Comparison of ENCODE assay signal across 8 cellular contexts in the genomic region with DNA sequence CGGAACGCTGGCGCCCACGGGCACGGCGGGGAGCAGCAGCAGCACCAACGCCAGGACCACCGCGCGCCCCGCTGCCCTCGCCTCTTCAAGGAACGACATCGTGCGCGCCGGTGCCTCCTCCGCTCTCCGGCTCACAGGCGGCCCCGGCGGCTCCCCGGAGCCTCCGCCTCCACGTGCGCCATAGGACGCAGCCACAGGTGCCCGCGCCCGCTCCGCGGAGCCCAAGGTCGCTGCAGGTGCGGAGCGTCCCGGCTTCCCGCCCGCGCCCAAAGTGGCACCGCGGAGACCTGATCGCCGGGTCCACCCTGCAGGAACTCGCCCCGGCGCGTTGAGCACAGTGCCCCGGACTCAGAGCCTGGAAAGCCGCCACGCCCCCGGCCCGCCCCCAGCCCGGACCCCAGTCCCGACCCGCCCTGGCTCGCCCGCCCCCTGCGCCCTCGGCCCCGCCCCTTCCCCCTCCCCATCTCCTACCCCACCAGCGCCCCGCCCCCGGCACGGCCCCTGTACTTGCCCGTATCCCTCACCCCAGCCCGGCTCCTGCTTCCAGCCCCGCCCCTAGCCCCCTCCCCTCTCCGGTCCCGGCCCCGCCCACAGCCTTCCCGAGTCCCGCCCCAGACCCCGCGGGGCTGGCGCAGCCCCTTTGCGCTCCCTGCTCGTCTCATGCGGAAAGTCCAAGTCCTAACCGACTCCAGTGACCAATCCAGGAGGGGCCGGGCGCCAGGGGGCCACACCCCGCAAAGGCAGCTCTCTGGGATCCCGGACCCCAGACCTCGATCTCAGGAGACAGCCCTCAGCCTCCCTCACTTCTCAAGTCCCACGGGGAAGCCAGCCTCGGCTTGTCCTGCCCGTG. TPM values are rescaled to one million over a fixed set of nuclear protein-coding genes. Genes with fewer than 3 reads are reported as not detected.
DNase-seq lines count a peak whose midpoint lies in the region; ATAC-seq and TF ChIP-seq lines count a peak whose summit lies in the region.

Gene MEGF6, minus strand, starts transcription at position 339 of the 850 bp plus-strand sequence. Its CDS starts 240 bp downstream, at position 99.

- no peak within 1 kb of the TSS for H3K27ac Mint-ChIP-seq in activated CD4-positive, alpha-beta T cell treated with anti-CD3 and anti-CD28 coated beads, Interleukin-2, amount 10 ng/mL, durations not matched to agents 24 days and 14 days
- no peak within 1 kb of the TSS for H3K27ac Mint-ChIP-seq in dendritic cell treated with granulocyte-macrophage colony-stimulating factor and Interleukin-4, amounts not matched to agents 40 ng/mL and 50 ng/mL, for 4 days
- H3K27ac Mint-ChIP-seq in mesothelial cell of epicardium: peak within 1 kb of the TSS; percentile 97

- no peaks in the 10 kb centered on the region for H3K4me1 ChIP-seq in BE2C

- no peaks in the 10 kb centered on the region for H3K9me3 ChIP-seq in BE2C

- intact Hi-C loops in activated CD4-positive, alpha-beta T cell treated with anti-CD3 and anti-CD28 coated beads, Interleukin-2, amount 10 ng/mL, durations not matched to agents 24 days and 14 days (cut with micrococcal nuclease): no loop called here
- intact Hi-C loops in dendritic cell treated with granulocyte-macrophage colony-stimulating factor and Interleukin-4, amounts not matched to agents 40 ng/mL and 50 ng/mL, for 4 days (cut with micrococcal nuclease): no loop called here

- peaks cover 20% of the 10 kb centered on the region for H3K27me3 Mint-ChIP-seq in activated CD4-positive, alpha-beta T cell treated with anti-CD3 and anti-CD28 coated beads, Interleukin-2, amount 10 ng/mL, durations not matched to agents 24 days and 14 days
- H3K27me3 Mint-ChIP-seq in dendritic cell treated with granulocyte-macrophage colony-stimulating factor and Interleukin-4, amounts not matched to agents 40 ng/mL and 50 ng/mL, for 4 days: peaks cover 52% of the 10 kb centered on the region
- H3K27me3 Mint-ChIP-seq in mesothelial cell of epicardium (ENCODE audit: low read depth): no peaks in the 10 kb centered on the region

- no peak for ATAC-seq in HG02852 (IDR thresholded peaks at IDR 0.05; ENCODE audit: unreplicated experiment)
- ATAC-seq in HG02610 (IDR thresholded peaks at IDR 0.05; ENCODE audit: unreplicated experiment): no peak

- DNase-seq in BE2C (peak; percentile 91), LNCaP clone FGC (ENCODE audit: low read depth) (no peak), mesothelial cell of epicardium (ENCODE audit: low spot score in 2 of 2, unreplicated experiment in 2 of 2) (peak; percentile 94 to 98)
- DNase-seq in activated CD4-positive, alpha-beta T cell treated with anti-CD3 and anti-CD28 coated beads, Interleukin-2, amount 10 ng/mL, durations not matched to agents 24 days and 14 days: peak; percentile 67
- peak; percentile 67 for DNase-seq in stimulated activated CD8-positive, alpha-beta memory T cell treated with anti-CD3 and anti-CD28 coated beads, Interleukin-4, amount 100 ng/mL, for 24 hours (ENCODE audit: low read depth)

- H3K36me3 Mint-ChIP-seq in activated CD4-positive, alpha-beta T cell treated with anti-CD3 and anti-CD28 coated beads, Interleukin-2, amount 10 ng/mL, durations not matched to agents 24 days and 14 days (ENCODE audit: low read depth): no peaks in the 10 kb centered on the region
- H3K36me3 Mint-ChIP-seq in dendritic cell treated with granulocyte-macrophage colony-stimulating factor and Interleukin-4, amounts not matched to agents 40 ng/mL and 50 ng/mL, for 4 days (ENCODE audit: low read depth): no peaks in the 10 kb centered on the region
- no peaks in the 10 kb centered on the region for H3K36me3 Mint-ChIP-seq in mesothelial cell of epicardium

- H3K36me3 ChIP-seq in BE2C: no peaks in the 10 kb centered on the region

- H3K4me3 Mint-ChIP-seq in activated CD4-positive, alpha-beta T cell treated with anti-CD3 and anti-CD28 coated beads, Interleukin-2, amount 10 ng/mL, durations not matched to agents 24 days and 14 days: peak within 1 kb of the TSS; percentile 71
- H3K4me3 Mint-ChIP-seq in dendritic cell treated with granulocyte-macrophage colony-stimulating factor and Interleukin-4, amounts not matched to agents 40 ng/mL and 50 ng/mL, for 4 days: peak within 1 kb of the TSS; percentile 79
- H3K4me3 Mint-ChIP-seq in mesothelial cell of epicardium: peak within 1 kb of the TSS; percentile 92

- H3K27me3 ChIP-seq in BE2C: no peaks in the 10 kb centered on the region

- H3K9me3 Mint-ChIP-seq in activated CD4-positive, alpha-beta T cell treated with anti-CD3 and anti-CD28 coated beads, Interleukin-2, amount 10 ng/mL, durations not matched to agents 24 days and 14 days: no peaks in the 10 kb centered on the region
- no peaks in the 10 kb centered on the region for H3K9me3 Mint-ChIP-seq in dendritic cell treated with granulocyte-macrophage colony-stimulating factor and Interleukin-4, amounts not matched to agents 40 ng/mL and 50 ng/mL, for 4 days
- H3K9me3 Mint-ChIP-seq in mesothelial cell of epicardium: no peaks in the 10 kb centered on the region

- H3K4me3 ChIP-seq in BE2C (ENCODE audit: low read depth, low read length) (peak within 1 kb of the TSS; percentile 32), LNCaP clone FGC (ENCODE audit: low read depth, low read length) (peak within 1 kb of the TSS; percentile 46)

- no peaks in the 10 kb centered on the region for H3K4me1 Mint-ChIP-seq in activated CD4-positive, alpha-beta T cell treated with anti-CD3 and anti-CD28 coated beads, Interleukin-2, amount 10 ng/mL, durations not matched to agents 24 days and 14 days
- peaks cover 26% of the 10 kb centered on the region for H3K4me1 Mint-ChIP-seq in dendritic cell treated with granulocyte-macrophage colony-stimulating factor and Interleukin-4, amounts not matched to agents 40 ng/mL and 50 ng/mL, for 4 days (ENCODE audit: low read depth)
- H3K4me1 Mint-ChIP-seq in mesothelial cell of epicardium: peaks cover 72% of the 10 kb centered on the region

- TF ChIP-seq CTCF in BE2C (IDR thresholded peaks at IDR 0.05; ENCODE audit: low read depth, low read length): no peak
- no peak for TF ChIP-seq CTCF in LNCaP clone FGC (IDR thresholded peaks at IDR 0.05; ENCODE audit: control insufficient read depth, extremely low read depth, insufficient read depth)
- TF ChIP-seq CTCF in mesothelial cell of epicardium (IDR thresholded peaks at IDR 0.05; ENCODE audit: unreplicated experiment): no peak

RNA-seq across cellular contexts. Expression of gene MEGF6, which starts in this region (rescaled TPM):
- 0.93 TPM for polyA plus RNA-seq in BE2C (2012; ENCODE audit: insufficient read depth, insufficient read length, low read depth)
- 1.7 and 2.1 TPM in 2 replicates for total RNA-seq in activated CD4-positive, alpha-beta T cell treated with anti-CD3 and anti-CD28 coated beads, Interleukin-2, amount 10 ng/mL, durations not matched to agents 24 days and 14 days
- 194 to 209 TPM (median 204 TPM) in 3 replicates for total RNA-seq in mesothelial cell of epicardium

Comparison
In these comparisons a context has a peak if more than half of its experiments do, and no peak if none do; other contexts are left out.
1. RNA of gene MEGF6 (total RNA-seq): 194 to 209 TPM in mesothelial cell of epicardium; 1.7 to 2.1 TPM in activated CD4-positive, alpha-beta T cell treated with anti-CD3 and anti-CD28 coated beads, Interleukin-2, amount 10 ng/mL, durations not matched to agents 24 days and 14 days; every median in the first group is over 10 times any median in the second.
2. Peak in every context shown above with its lines, with median percentiles within 50 percentile points of each other: H3K4me3 Mint-ChIP-seq.